3 cellular contexts compared by ENCODE assay signal in the genomic region with DNA sequence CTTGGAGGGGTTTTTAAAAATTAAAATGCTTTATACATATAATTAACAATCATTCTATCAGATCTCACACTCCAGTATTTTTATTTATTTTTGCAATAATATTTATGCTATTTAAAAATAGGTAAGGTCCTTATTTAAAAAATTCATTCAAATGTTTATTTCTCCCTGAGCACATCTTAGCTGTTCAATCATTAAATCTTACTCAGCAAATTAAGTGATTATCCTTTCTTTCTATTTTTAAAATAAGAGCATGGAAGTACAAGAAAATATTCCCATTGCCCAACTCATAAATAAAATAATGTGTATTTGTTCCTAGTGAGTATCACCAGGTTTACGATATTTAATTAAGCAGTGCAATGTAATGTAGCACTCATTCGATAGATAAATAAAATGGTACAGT.
TF ChIP-seq lines count a peak whose summit lies in the region.

No MANE protein-coding gene starts in this region.

TF ChIP-seq in HepG2, 621 proteins besides CTCF, POLR2A, EP300 and RAD21:
- TF ChIP-seq MAFK (conservative IDR thresholded peaks at IDR 0.05 in 1 of 2, IDR thresholded peaks at IDR 0.05 in 1 of 2; ENCODE audit: low read length in 2 of 2) (peak; percentile 56 to 73), MAFF (IDR thresholded peaks at IDR 0.05; ENCODE audit: low read depth, low read length) (peak; percentile 59; the same call in 1 of the 2 replicates), TAF1 (CRISPR knock-in tag; IDR thresholded peaks at IDR 0.05) (no peak), CBFB (CRISPR knock-in tag; IDR thresholded peaks at IDR 0.05) (no peak), JUNB (CRISPR knock-in tag; IDR thresholded peaks at IDR 0.05; ENCODE audit: borderline replicate concordance) (no peak)
- TF ChIP-seq, protein P1, sequence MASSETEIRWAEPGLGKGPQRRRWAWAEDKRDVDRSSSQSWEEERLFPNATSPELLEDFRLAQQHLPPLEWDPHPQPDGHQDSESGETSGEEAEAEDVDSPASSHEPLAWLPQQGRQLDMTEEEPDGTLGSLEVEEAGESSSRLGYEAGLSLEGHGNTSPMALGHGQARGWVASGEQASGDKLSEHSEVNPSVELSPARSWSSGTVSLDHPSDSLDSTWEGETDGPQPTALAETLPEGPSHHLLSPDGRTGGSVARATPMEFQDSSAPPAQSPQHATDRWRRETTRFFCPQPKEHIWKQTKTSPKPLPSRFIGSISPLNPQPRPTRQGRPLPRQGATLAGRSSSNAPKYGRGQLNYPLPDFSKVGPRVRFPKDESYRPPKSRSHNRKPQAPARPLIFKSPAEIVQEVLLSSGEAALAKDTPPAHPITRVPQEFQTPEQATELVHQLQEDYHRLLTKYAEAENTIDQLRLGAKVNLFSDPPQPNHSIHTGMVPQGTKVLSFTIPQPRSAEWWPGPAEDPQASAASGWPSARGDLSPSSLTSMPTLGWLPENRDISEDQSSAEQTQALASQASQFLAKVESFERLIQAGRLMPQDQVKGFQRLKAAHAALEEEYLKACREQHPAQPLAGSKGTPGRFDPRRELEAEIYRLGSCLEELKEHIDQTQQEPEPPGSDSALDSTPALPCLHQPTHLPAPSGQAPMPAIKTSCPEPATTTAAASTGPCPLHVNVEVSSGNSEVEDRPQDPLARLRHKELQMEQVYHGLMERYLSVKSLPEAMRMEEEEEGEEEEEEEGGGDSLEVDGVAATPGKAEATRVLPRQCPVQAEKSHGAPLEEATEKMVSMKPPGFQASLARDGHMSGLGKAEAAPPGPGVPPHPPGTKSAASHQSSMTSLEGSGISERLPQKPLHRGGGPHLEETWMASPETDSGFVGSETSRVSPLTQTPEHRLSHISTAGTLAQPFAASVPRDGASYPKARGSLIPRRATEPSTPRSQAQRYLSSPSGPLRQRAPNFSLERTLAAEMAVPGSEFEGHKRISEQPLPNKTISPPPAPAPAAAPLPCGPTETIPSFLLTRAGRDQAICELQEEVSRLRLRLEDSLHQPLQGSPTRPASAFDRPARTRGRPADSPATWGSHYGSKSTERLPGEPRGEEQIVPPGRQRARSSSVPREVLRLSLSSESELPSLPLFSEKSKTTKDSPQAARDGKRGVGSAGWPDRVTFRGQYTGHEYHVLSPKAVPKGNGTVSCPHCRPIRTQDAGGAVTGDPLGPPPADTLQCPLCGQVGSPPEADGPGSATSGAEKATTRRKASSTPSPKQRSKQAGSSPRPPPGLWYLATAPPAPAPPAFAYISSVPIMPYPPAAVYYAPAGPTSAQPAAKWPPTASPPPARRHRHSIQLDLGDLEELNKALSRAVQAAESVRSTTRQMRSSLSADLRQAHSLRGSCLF (CRISPR knock-in tag; IDR thresholded peaks at IDR 0.05; ENCODE audit: borderline replicate concordance), result no peak
TF ChIP-seq in HepG2: peak in this region for 2.

TF ChIP-seq in IMR-90, 13 proteins besides CTCF, POLR2A, EP300 and RAD21:
- no peak for TF ChIP-seq MAZ (IDR thresholded peaks at IDR 0.05; ENCODE audit: borderline replicate concordance, low read depth, low read length)
- TF ChIP-seq, protein P2, sequence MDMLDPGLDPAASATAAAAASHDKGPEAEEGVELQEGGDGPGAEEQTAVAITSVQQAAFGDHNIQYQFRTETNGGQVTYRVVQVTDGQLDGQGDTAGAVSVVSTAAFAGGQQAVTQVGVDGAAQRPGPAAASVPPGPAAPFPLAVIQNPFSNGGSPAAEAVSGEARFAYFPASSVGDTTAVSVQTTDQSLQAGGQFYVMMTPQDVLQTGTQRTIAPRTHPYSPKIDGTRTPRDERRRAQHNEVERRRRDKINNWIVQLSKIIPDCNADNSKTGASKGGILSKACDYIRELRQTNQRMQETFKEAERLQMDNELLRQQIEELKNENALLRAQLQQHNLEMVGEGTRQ (IDR thresholded peaks at IDR 0.05; ENCODE audit: low read depth, low read length), result no peak
- peak; percentile 45 for TF ChIP-seq MAFK (IDR thresholded peaks at IDR 0.05; ENCODE audit: low read depth, low read length)

TF ChIP-seq in K562, 482 proteins besides CTCF, POLR2A, EP300 and RAD21:
- TF ChIP-seq CHD2 (IDR thresholded peaks at IDR 0.05; ENCODE audit: low read depth, low read length), result no peak
- peak; percentile 26; the same call in 1 of the 2 replicates for TF ChIP-seq ZNF316 (IDR thresholded peaks at IDR 0.05)
- TF ChIP-seq ZSCAN32 (CRISPR knock-in tag; IDR thresholded peaks at IDR 0.05), result no peak
- no peak for TF ChIP-seq CBX2 (IDR thresholded peaks at IDR 0.05; ENCODE audit: insufficient read depth, low read length, poor library complexity, severe bottlenecking)
